In the genomic region with DNA sequence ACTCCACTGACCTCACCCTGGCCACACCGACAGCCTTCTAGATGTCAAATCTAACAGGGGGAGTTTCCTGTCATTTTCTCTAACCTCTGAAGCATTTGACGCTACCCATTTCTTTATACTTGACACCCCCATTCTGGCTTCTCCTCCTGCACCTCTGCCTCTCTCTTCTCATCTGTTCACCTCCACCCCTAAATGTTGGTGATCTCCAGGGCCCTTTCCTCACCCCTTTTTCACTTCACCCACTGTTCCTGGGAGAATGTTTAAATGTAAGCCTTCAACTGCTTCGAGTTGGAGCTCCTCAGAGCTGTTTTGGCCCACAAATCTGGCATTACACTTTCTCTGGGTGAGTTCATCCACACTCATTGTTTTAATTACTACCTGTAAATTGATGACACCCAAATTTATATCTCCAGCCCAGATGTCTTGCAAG, we compare ENCODE assay signal across 8 cellular contexts. TPM values are rescaled to one million over a fixed set of nuclear protein-coding genes. Genes with fewer than 3 reads are reported as not detected.
DNase-seq lines count a peak whose midpoint lies in the region; ATAC-seq and TF ChIP-seq lines count a peak whose summit lies in the region.

No MANE protein-coding gene starts in this region.

- no peaks in the 10 kb centered on the region for H3K27me3 ChIP-seq in CD8-positive, alpha-beta T cell (ENCODE audit: insufficient read depth, low read length)
- H3K27me3 ChIP-seq in neutrophil: no peaks in the 10 kb centered on the region

- CTCF ChIA-PET in CD8-positive, alpha-beta T cell (lab: Charles Lee): interaction anchor here (0.6 to 6.2 kb wide), 7 partner anchors 15 to 61 kb away, joined by 3 to 36 read pairs (median 6); partner anchors contain the start of genes CIDEB and TINF2
- CTCF ChIA-PET in OCI-LY7 (lab: Charles Lee; ENCODE audit: unreplicated experiment): interaction anchor here (0.6 to 1.9 kb wide), 3 partner anchors 25 to 36 kb away, joined by 3 to 8 read pairs (median 4); partner anchors contain the start of gene CIDEB

- H3K27ac ChIP-seq in CD8-positive, alpha-beta T cell (ENCODE audit: low read depth, low read length): peak overlapping the region; percentile 82
- H3K27ac ChIP-seq in OCI-LY7 (ENCODE audit: low read depth, low read length, poor library complexity, severe bottlenecking) (peak overlapping the region; percentile 84), neutrophil (peak overlapping the region; percentile 95)

- no peak for DNase-seq in CD8-positive, alpha-beta T cell
- DNase-seq in OCI-LY7 (ENCODE audit: low spot score) (no peak), endothelial cell (ENCODE audit: low spot score) (no peak), activated gamma-delta T cell (lab: John Stamatoyannopoulos, UW) (no peak), NCI-H526 treated with DMSO at 0.1 percent for 48 hours (lab: John Stamatoyannopoulos, UW) (no peak)

- H3K79me2 ChIP-seq in OCI-LY7 (ENCODE audit: insufficient read depth, low read depth, low read length): no peaks in the 10 kb centered on the region

- intact Hi-C loops in CD8-positive, alpha-beta T cell (cut with DNase I, micrococcal nuclease): loop anchor here (1.0 to 10.0 kb wide), 16 partner anchors 25 to 717 kb away; partner anchors contain the start of genes DCAF11 (in 2 of the 2), GMPR2 (in 2 of the 2), NEDD8 (in 2 of the 2) and NRL (in 2 of the 2)
- intact Hi-C loops in OCI-LY7 (cut with micrococcal nuclease; ENCODE audit: unreplicated experiment): loop anchor here (1.0 to 2.0 kb wide), 3 partner anchors 27 to 56 kb away; partner anchors contain the start of genes DHRS1, MDP1, NOP9 and TINF2

- BruUV-seq in OCI-LY7 (replicated peaks; lab: Mats Ljungman, UMichigan): TSS peak; percentile 70

- H3K4me3 ChIP-seq in CD8-positive, alpha-beta T cell (ENCODE audit: low read depth, low read length): peak overlapping the region; percentile 32
- peak overlapping the region; percentile 84 for H3K4me3 ChIP-seq in OCI-LY7 (ENCODE audit: low read depth, low read length, poor library complexity, severe bottlenecking)
- peak overlapping the region; percentile 83 to 90 for H3K4me3 ChIP-seq in neutrophil (ENCODE audit: low read depth in 1 of 2, low read length in 1 of 2)

- H3K4me2 ChIP-seq in OCI-LY7 (ENCODE audit: low read length): peak overlapping the region; percentile 82

- H3K9me3 ChIP-seq in CD8-positive, alpha-beta T cell (ENCODE audit: low read length): no peaks in the 10 kb centered on the region
- H3K9me3 ChIP-seq in OCI-LY7 (ENCODE audit: low read length) (no peaks in the 10 kb centered on the region), neutrophil (no peaks in the 10 kb centered on the region)

- no peaks in the 10 kb centered on the region for H3K9me3 Mint-ChIP-seq in CD8-positive, alpha-beta T cell
- H3K9me3 Mint-ChIP-seq in endothelial cell (ENCODE audit: unreplicated experiment): no peaks in the 10 kb centered on the region

- TF ChIP-seq CTCF in CD8-positive, alpha-beta T cell (IDR thresholded peaks at IDR 0.05): no peak
- TF ChIP-seq CTCF in OCI-LY7 (conservative IDR thresholded peaks at IDR 0.05; ENCODE audit: low read length) (no peak), endothelial cell (IDR thresholded peaks at IDR 0.05; ENCODE audit: unreplicated experiment) (no peak), neutrophil (IDR thresholded peaks at IDR 0.05) (no peak)

- POLR2A ChIA-PET in CD8-positive, alpha-beta T cell (lab: Charles Lee): interaction anchor here (0.9 to 3.6 kb wide), 15 partner anchors 25 to 169 kb away, joined by 3 to 53 read pairs (median 4); partner anchors contain the start of genes CBLN3, CHMP4A, DCAF11 and DHRS1
- POLR2A ChIA-PET in OCI-LY7 (lab: Charles Lee): interaction anchor here (0.6 to 3.2 kb wide), 8 partner anchors 25 to 171 kb away, joined by 3 to 21 read pairs (median 4); partner anchors contain the start of genes MDP1, RNF31, SDR39U1 and TINF2

- H3K27ac Mint-ChIP-seq in CD8-positive, alpha-beta T cell: peak overlapping the region; percentile 98
- peak overlapping the region; percentile 87 for H3K27ac Mint-ChIP-seq in endothelial cell (ENCODE audit: unreplicated experiment)

- ATAC-seq in CD8-positive, alpha-beta T cell: no peak
- ATAC-seq in GM21717 (IDR thresholded peaks at IDR 0.05; ENCODE audit: unreplicated experiment) (no peak), HG02852 (IDR thresholded peaks at IDR 0.05; ENCODE audit: unreplicated experiment) (no peak)

- H3K4me1 ChIP-seq in CD8-positive, alpha-beta T cell (ENCODE audit: insufficient read depth, low read length): peaks cover 31% of the 10 kb centered on the region
- H3K4me1 ChIP-seq in OCI-LY7 (ENCODE audit: insufficient read depth, low read length, poor library complexity, severe bottlenecking) (peaks cover 43% of the 10 kb centered on the region), neutrophil (ENCODE audit: control insufficient read depth in 1 of 2, insufficient read depth in 1 of 2, low read depth in 1 of 2, low read length in 1 of 2) (peaks cover 55 to 56% of the 10 kb centered on the region in 2 experiments)

- peaks cover 28% of the 10 kb centered on the region for H3K36me3 Mint-ChIP-seq in CD8-positive, alpha-beta T cell
- peaks cover 15% of the 10 kb centered on the region for H3K36me3 Mint-ChIP-seq in endothelial cell (ENCODE audit: low read depth, unreplicated experiment)

- peak overlapping the region; percentile 68; the same call in 1 of the 2 replicates for H2AFZ ChIP-seq in OCI-LY7 (ENCODE audit: low read length)

- peaks cover 36% of the 10 kb centered on the region for H3K4me1 Mint-ChIP-seq in CD8-positive, alpha-beta T cell (ENCODE audit: low read depth)
- peaks cover 12% of the 10 kb centered on the region for H3K4me1 Mint-ChIP-seq in endothelial cell (ENCODE audit: unreplicated experiment)

- peaks cover 5% of the 10 kb centered on the region for H3K36me3 ChIP-seq in CD8-positive, alpha-beta T cell (ENCODE audit: insufficient read depth, low read length)
- H3K36me3 ChIP-seq in OCI-LY7 (ENCODE audit: insufficient read depth, low read length): no peaks in the 10 kb centered on the region
- H3K36me3 ChIP-seq in neutrophil: peaks cover 26% of the 10 kb centered on the region

- H4K20me1 ChIP-seq in OCI-LY7 (ENCODE audit: insufficient read depth, low read length): no peaks in the 10 kb centered on the region

- H3K4me3 Mint-ChIP-seq in CD8-positive, alpha-beta T cell: peak overlapping the region; percentile 91
- peak overlapping the region; percentile 91 for H3K4me3 Mint-ChIP-seq in endothelial cell (ENCODE audit: unreplicated experiment)

- H3K27me3 Mint-ChIP-seq in CD8-positive, alpha-beta T cell (ENCODE audit: low read depth): no peaks in the 10 kb centered on the region
- peaks cover 10% of the 10 kb centered on the region for H3K27me3 Mint-ChIP-seq in endothelial cell (ENCODE audit: unreplicated experiment)

- H3K9me2 ChIP-seq in OCI-LY7 (ENCODE audit: insufficient read depth, low read length): no peaks in the 10 kb centered on the region

RNA-seq across cellular contexts. Expression of gene RABGGTA, which starts 0.5 kb away (rescaled TPM):
- total RNA-seq in CD8-positive, alpha-beta T cell: 10 to 100 TPM; 59.1 to 65.9 TPM
- 16.7 and 24.3 TPM in 2 replicates for total RNA-seq in OCI-LY7 (2014; rRNA removed; shearing (Covaris generic))
- total RNA-seq in OCI-LY7 (2022): 27.3 and 29.7 TPM in 2 replicates
- total RNA-seq in endothelial cell (ENCODE audit: unreplicated experiment): 17.7 TPM

RNA-seq across cellular contexts. Expression of gene TGM1, which starts 8.9 kb away (rescaled TPM):
- 1 to 10 TPM; 3.6 to 3.8 TPM for total RNA-seq in CD8-positive, alpha-beta T cell
- total RNA-seq in OCI-LY7 (2014; rRNA removed; shearing (Covaris generic)): 3.0 and 5.2 TPM in 2 replicates
- total RNA-seq in OCI-LY7 (2022) (5.4 and 7.0 TPM in 2 replicates), endothelial cell (ENCODE audit: unreplicated experiment) (1.7 TPM)

RNA-seq across cellular contexts. Expression of gene DHRS1, which starts 27.7 kb away (rescaled TPM):
- total RNA-seq in CD8-positive, alpha-beta T cell: 10 to 100 TPM; 24.3 to 28.5 TPM
- total RNA-seq in OCI-LY7 (2014; rRNA removed; shearing (Covaris generic)): 21.0 and 27.4 TPM in 2 replicates
- total RNA-seq in OCI-LY7 (2022) (34.9 and 35.6 TPM in 2 replicates), endothelial cell (ENCODE audit: unreplicated experiment) (17.7 TPM)

RNA-seq across cellular contexts. Expression of gene NOP9, which starts 27.8 kb away (rescaled TPM):
- 10 to 100 TPM; 35.6 to 35.8 TPM for total RNA-seq in CD8-positive, alpha-beta T cell
- 30.6 and 33.2 TPM in 2 replicates for total RNA-seq in OCI-LY7 (2014; rRNA removed; shearing (Covaris generic))
- total RNA-seq in OCI-LY7 (2022) (44.0 and 52.6 TPM in 2 replicates), endothelial cell (ENCODE audit: unreplicated experiment) (27.2 TPM)

RNA-seq across cellular contexts. Expression of gene TINF2, which starts 29.4 kb away (rescaled TPM):
- total RNA-seq in CD8-positive, alpha-beta T cell: 100 to 1,000 TPM; 174 to 177 TPM
- 63.9 and 70.1 TPM in 2 replicates for total RNA-seq in OCI-LY7 (2014; rRNA removed; shearing (Covaris generic))
- total RNA-seq in OCI-LY7 (2022) (76.1 and 77.5 TPM in 2 replicates), endothelial cell (ENCODE audit: unreplicated experiment) (25.4 TPM)

Comparison
In these comparisons a context has a peak if more than half of its experiments do, and no peak if none do; other contexts are left out.
1. H3K4me3 ChIP-seq: peak in every context shown above with its lines; median percentile 86 in neutrophil; 84 in OCI-LY7; 32 in CD8-positive, alpha-beta T cell.